Comparison of ENCODE assay signal across 17 cellular contexts in genomic region chr2:40455661-40456060, GRCh38. TPM values are rescaled to one million over a fixed set of nuclear protein-coding genes. Genes with fewer than 3 reads are reported as not detected.
DNase-seq lines count a peak whose midpoint lies in the region; TF ChIP-seq lines count a peak whose summit lies in the region.
"Had no signal": no experiment of that assay in that cellular context is flagged by ENCODE, and none has a peak within 500 bp of the region (broad histone marks: within the 10 kb centered on the region; RNA-seq: fewer than 3 reads in every experiment).

No MANE protein-coding gene starts in this region.

- H3K27ac ChIP-seq in adrenal gland (peak overlapping the region in 1 of 5 donors; percentile 46), neutrophil (peak overlapping the region; percentile 90)
- H3K27ac ChIP-seq: ovary, SJCRH30, tibial nerve had no signal

- no peak overlapping the region for H3K4me3 ChIP-seq in adrenal gland
- H3K4me3 ChIP-seq in neutrophil (ENCODE audit: low read depth in 1 of 2, low read length in 1 of 2), result peak overlapping the region; percentile 37 to 38
- no peak overlapping the region for H3K4me3 ChIP-seq in lower leg skin (ENCODE audit: low read depth, poor library complexity, severe bottlenecking)
- H3K4me3 ChIP-seq: ovary, SJCRH30, tibial nerve had no signal

- peak; percentile 77 for DNase-seq in CD1c-positive myeloid dendritic cell (ENCODE audit: extremely low spot score)
- DNase-seq in M059J (ENCODE audit: low read depth), result peak; percentile 58
- peak in 5 of 7 donors; percentile 15 to 54 (median 24) for DNase-seq in adrenal gland
- DNase-seq in NCI-H446 treated with DMSO at 0.1 percent for 48 hours (lab: John Stamatoyannopoulos, UW), result no peak
- no peak for DNase-seq in inferior parietal cortex (ENCODE audit: extremely low spot score)
- DNase-seq in lower leg skin (ENCODE audit: low spot score in 2 of 2), result no peak
- DNase-seq in SW480 (ENCODE audit: low spot score), result no peak
- DNase-seq: activated CD8-positive, alpha-beta memory T cell treated with anti-CD3 and anti-CD28 coated beads for 24 hours; activated gamma-delta T cell treated with Interleukin-2 at 50 U/mL for 16 hours; NCI-H1694 treated with DMSO at 0.1 percent for 48 hours; NCI-H524 treated with DMSO at 0.1 percent for 48 hours; ovary; stimulated activated CD4-positive, alpha-beta T cell treated with anti-CD3 and anti-CD28 coated beads, Interleukin-1b, Interleukin-23, amount 100 ng/mL, for 48 hours had no signal

- H3K4me1 ChIP-seq in adrenal gland (replicated peaks in 1 of 2), result peaks cover 5 to 7% of the 10 kb centered on the region in 2 donors
- H3K4me1 ChIP-seq in neutrophil (ENCODE audit: control insufficient read depth in 1 of 2, insufficient read depth in 1 of 2, low read depth in 1 of 2, low read length in 1 of 2), result peaks cover 26 to 44% of the 10 kb centered on the region in 2 experiments

- TF ChIP-seq POLR2A in adrenal gland (IDR thresholded peaks at IDR 0.05), result peak in 1 of 2 donors; percentile 13
- TF ChIP-seq POLR2A in lower leg skin (IDR thresholded peaks at IDR 0.05), result no peak

- no peaks in the 10 kb centered on the region for H3K9me3 ChIP-seq in adrenal gland (replicated peaks in 1 of 3)
- no peaks in the 10 kb centered on the region for H3K9me3 ChIP-seq in neutrophil
- H3K9me3 ChIP-seq: ovary, SJCRH30, tibial nerve had no signal

- 48 to 82% (median 76%) methylated on average over 2 to 5 of the region's 5 CpGs for WGBS in adrenal gland, 4 donors
- WGBS in lower leg skin, 2 donors, result 83 to 84% methylated on average over 5 of the region's 5 CpGs

- no peaks in the 10 kb centered on the region for H3K36me3 ChIP-seq in adrenal gland (replicated peaks in 1 of 2)
- no peaks in the 10 kb centered on the region for H3K36me3 ChIP-seq in neutrophil
- H3K36me3 ChIP-seq: ovary, SJCRH30, tibial nerve had no signal

- TF ChIP-seq CTCF in adrenal gland (IDR thresholded peaks at IDR 0.05), result no peak
- no peak for TF ChIP-seq CTCF in neutrophil (IDR thresholded peaks at IDR 0.05)
- TF ChIP-seq CTCF in lower leg skin (IDR thresholded peaks at IDR 0.05), result no peak

- H3K27me3 ChIP-seq in adrenal gland, result no peaks in the 10 kb centered on the region
- peaks cover 6% of the 10 kb centered on the region for H3K27me3 ChIP-seq in neutrophil
- H3K27me3 ChIP-seq: ovary, SJCRH30 had no signal

- intact Hi-C loops in adrenal gland (cut with DNase I), result no loop called here
- intact Hi-C loops in lower leg skin (cut with DNase I; ENCODE audit: low total_unique reads), result no loop called here

RNA-seq across cellular contexts. Expression of gene SLC8A1, which starts 3.8 kb away (rescaled TPM):
- total RNA-seq in M059J (2014; rRNA removed; shearing (Covaris generic)), result 0.91 and 1.9 TPM in 2 replicates
- total RNA-seq in adrenal gland (10 to 100 TPM in 7 of 8 donors, 1 to 10 TPM in 1; 9.3 to 31.2 (median 20.8) TPM), lower leg skin (10 to 100 TPM in 3 of 4 donors, 1 to 10 TPM in 1; 7.5 to 21.2 (median 13.0) TPM)
- 1 to 10 TPM in 2 of 3 donors, under 1 TPM in 1; 0.54 to 4.7 (median 1.8) TPM for polyA plus RNA-seq in adrenal gland
- polyA plus RNA-seq: IgD-negative memory B cell had no signal

Comparison
In these comparisons a context has a peak if more than half of its experiments do, and no peak if none do; other contexts are left out.
1. DNase-seq: peak in CD1c-positive myeloid dendritic cell (single experiment), M059J (single experiment) and adrenal gland (5 of 7); none in NCI-H446 treated with DMSO at 0.1 percent for 48 hours (single experiment), inferior parietal cortex (single experiment), lower leg skin (0 of 2) and SW480 (single experiment).
2. H3K4me3 ChIP-seq: peak in neutrophil (2 of 2); none in adrenal gland (0 of 4) and lower leg skin (single experiment).